In the genomic region with DNA sequence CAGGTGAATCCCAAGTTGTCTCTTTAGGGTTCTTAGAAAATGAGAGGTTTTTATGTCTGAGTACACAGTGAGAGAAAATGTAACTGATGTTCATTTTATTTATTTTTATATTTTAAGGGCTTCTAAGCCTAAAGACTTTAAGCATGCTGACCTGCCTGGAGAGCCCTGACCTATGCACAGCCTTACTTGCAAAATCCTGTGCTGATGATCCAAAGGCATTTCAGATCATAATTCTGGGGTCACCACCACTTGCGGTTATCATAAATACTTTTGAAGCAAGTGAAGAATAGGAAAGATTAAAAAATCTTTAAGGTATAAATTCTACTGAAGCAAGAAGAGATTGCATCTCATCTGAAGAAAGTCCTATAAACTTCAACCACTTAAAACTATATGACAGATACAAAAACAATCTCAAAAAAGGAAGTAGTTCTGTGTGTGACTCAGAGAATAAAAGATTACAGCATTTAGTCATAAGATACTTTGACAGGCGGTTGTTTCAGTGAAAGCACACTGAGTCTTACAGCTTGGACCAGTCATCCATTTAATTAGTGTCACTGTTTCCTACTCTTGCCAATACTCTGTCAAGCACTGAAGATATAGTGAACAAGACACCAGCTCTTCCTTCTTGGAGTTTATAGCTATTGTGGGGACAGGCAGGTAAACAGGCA, we compare ENCODE assay signal across 1 cellular context.
TF ChIP-seq lines count a peak whose summit lies in the region.

No MANE protein-coding gene starts in this region.

TF ChIP-seq in SK-N-SH treated with all-trans-retinoic acid at 6 μM for 48 hours, 23 proteins besides CTCF, POLR2A, EP300 and RAD21 (continued from another document):
- TF ChIP-seq, protein P1, sequence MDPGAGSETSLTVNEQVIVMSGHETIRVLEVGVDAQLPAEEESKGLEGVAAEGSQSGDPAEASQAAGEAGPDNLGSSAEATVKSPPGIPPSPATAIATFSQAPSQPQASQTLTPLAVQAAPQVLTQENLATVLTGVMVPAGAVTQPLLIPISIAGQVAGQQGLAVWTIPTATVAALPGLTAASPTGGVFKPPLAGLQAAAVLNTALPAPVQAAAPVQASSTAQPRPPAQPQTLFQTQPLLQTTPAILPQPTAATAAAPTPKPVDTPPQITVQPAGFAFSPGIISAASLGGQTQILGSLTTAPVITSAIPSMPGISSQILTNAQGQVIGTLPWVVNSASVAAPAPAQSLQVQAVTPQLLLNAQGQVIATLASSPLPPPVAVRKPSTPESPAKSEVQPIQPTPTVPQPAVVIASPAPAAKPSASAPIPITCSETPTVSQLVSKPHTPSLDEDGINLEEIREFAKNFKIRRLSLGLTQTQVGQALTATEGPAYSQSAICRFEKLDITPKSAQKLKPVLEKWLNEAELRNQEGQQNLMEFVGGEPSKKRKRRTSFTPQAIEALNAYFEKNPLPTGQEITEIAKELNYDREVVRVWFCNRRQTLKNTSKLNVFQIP (CRISPR knock-in tag; IDR thresholded peaks at IDR 0.05; ENCODE audit: borderline replicate concordance, low read depth) = peak; percentile 71; the same call in 1 of the 2 replicates
- TF ChIP-seq ZNF565 (CRISPR knock-in tag; conservative IDR thresholded peaks at IDR 0.05; ENCODE audit: low read depth) = no peak
- no peak for TF ChIP-seq ZFP30 (CRISPR knock-in tag; IDR thresholded peaks at IDR 0.05)
- peak; percentile 65; the same call in 1 of the 2 replicates for TF ChIP-seq RARB (CRISPR knock-in tag; IDR thresholded peaks at IDR 0.05)
